22 cellular contexts compared by ENCODE assay signal in the genomic region with DNA sequence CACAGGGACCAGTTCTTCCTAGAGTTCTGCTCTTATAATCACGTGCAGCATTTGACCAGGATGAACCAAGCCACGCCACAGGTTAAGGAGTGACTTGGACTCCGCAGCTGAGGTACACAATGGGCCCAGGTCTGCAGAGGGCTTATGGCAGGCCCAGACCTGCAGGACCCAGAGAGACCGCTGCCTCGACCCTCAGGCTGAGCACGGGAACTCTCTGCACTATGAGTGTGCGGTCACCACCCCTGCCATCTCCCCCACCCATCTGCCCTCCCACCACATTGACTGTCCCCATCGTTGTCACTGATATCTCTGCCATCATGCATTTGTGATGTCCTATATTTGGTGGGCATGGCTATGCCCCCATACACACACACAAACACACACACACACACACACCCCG.
"Had no signal": no experiment of that assay in that cellular context is flagged by ENCODE, and none has a peak within 500 bp of the region (broad histone marks: within the 10 kb centered on the region; RNA-seq: fewer than 3 reads in every experiment).

No MANE protein-coding gene starts in this region.

- H3K4me1 ChIP-seq: gastroesophageal sphincter, heart left ventricle, upper lobe of right lung had no signal

- H3K27ac Mint-ChIP-seq: activated CD4-positive, alpha-beta T cell treated with anti-CD3 and anti-CD28 coated beads, Interleukin-2, amount 10 ng/mL, durations not matched to agents 7 days and 5 days; activated CD8-positive, alpha-beta memory T cell treated with anti-CD3 and anti-CD28 coated beads, Interleukin-2, amount 10 ng/mL, durations not matched to agents 7 days and 5 days; activated CD8-positive, alpha-beta T cell treated with anti-CD3 and anti-CD28 coated beads for 36 hours; activated naive CD8-positive, alpha-beta T cell; mesothelial cell of epicardium; progenitor cell of endocrine pancreas had no signal

- ATAC-seq: activated CD8-positive, alpha-beta T cell treated with anti-CD3 and anti-CD28 coated beads for 36 hours; gastroesophageal sphincter; left lung; naive thymus-derived CD8-positive, alpha-beta T cell; upper lobe of right lung had no signal

- DNase-seq: activated CD4-positive, alpha-beta T cell treated with anti-CD3 and anti-CD28 coated beads, Interleukin-2, amount 10 ng/mL, durations not matched to agents 7 days and 5 days; activated CD4-positive, CD25-positive, alpha-beta regulatory T cell treated with anti-CD3 and anti-CD28 coated beads, Interleukin-2, amount 50 U/mL, for 72 hours; activated CD8-positive, alpha-beta memory T cell treated with anti-CD3 and anti-CD28 coated beads, Interleukin-2, amount 10 ng/mL, durations not matched to agents 7 days and 5 days; activated CD8-positive, alpha-beta T cell treated with anti-CD3 and anti-CD28 coated beads for 36 hours; activated gamma-delta T cell; activated T-cell treated with anti-CD3 and anti-CD28 coated beads for 4 hours; occipital lobe; retina; stimulated activated CD4-positive, alpha-beta T cell treated with anti-CD3 and anti-CD28 coated beads, Interleukin-4, amount 100 ng/mL, for 1 hour; stimulated activated naive CD4-positive, alpha-beta T cell treated with Interleukin-2 at 50 U/mL for 16 hours had no signal

- H3K9me3 ChIP-seq: gastroesophageal sphincter, heart left ventricle, left lung, thoracic aorta, upper lobe of right lung had no signal

- H3K4me3 Mint-ChIP-seq: activated CD4-positive, alpha-beta T cell treated with anti-CD3 and anti-CD28 coated beads, Interleukin-2, amount 10 ng/mL, durations not matched to agents 7 days and 5 days; activated CD8-positive, alpha-beta memory T cell treated with anti-CD3 and anti-CD28 coated beads, Interleukin-2, amount 10 ng/mL, durations not matched to agents 7 days and 5 days; activated CD8-positive, alpha-beta T cell treated with anti-CD3 and anti-CD28 coated beads for 36 hours; activated naive CD8-positive, alpha-beta T cell; mesothelial cell of epicardium had no signal

- H3K36me3 Mint-ChIP-seq: activated CD8-positive, alpha-beta memory T cell treated with anti-CD3 and anti-CD28 coated beads, Interleukin-2, amount 10 ng/mL, durations not matched to agents 7 days and 5 days; activated naive CD8-positive, alpha-beta T cell; mesothelial cell of epicardium had no signal

- H3K27me3 Mint-ChIP-seq: activated CD8-positive, alpha-beta T cell treated with anti-CD3 and anti-CD28 coated beads for 36 hours; activated naive CD8-positive, alpha-beta T cell had no signal

- H3K27me3 ChIP-seq: gastroesophageal sphincter, heart left ventricle, left lung, upper lobe of right lung had no signal

- H3K27ac ChIP-seq: epithelial cell of prostate, gastroesophageal sphincter, heart left ventricle, left lung, SK-N-MC, thoracic aorta, upper lobe of right lung, VCaP had no signal

- H3K4me3 ChIP-seq: gastroesophageal sphincter, heart left ventricle, left lung, SK-N-MC, thoracic aorta, upper lobe of right lung had no signal

- H3K9me3 Mint-ChIP-seq: activated CD4-positive, alpha-beta T cell treated with anti-CD3 and anti-CD28 coated beads, Interleukin-2, amount 10 ng/mL, durations not matched to agents 7 days and 5 days; activated CD8-positive, alpha-beta T cell treated with anti-CD3 and anti-CD28 coated beads for 36 hours had no signal

- H3K36me3 ChIP-seq: gastroesophageal sphincter, heart left ventricle, left lung, thoracic aorta, upper lobe of right lung had no signal
